ENCODE assay signal across 19 cellular contexts in the genomic region with DNA sequence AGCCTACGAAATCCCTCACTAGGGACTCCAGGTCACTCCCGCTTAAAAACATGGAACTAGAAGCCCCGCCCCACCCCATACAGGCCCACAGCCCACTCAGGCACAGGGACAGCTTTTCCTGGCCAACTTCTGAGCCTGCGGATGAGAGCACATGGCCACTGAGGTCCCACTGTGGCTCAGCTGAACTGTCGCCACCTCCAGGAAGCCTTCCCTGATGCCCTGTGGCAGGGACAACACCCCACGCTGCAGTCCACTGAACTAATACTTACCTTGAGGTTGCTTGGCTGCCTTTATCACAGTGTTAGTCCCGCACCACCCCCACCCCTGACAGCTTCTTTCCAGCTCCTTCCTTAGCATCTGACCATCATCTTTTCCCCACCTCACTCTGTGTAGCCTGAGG. TPM values are rescaled to one million over a fixed set of nuclear protein-coding genes. Genes with fewer than 3 reads are reported as not detected.
DNase-seq lines count a peak whose midpoint lies in the region; ATAC-seq lines count a peak whose summit lies in the region.
"Had no signal": no experiment of that assay in that cellular context is flagged by ENCODE, and none has a peak within 500 bp of the region (broad histone marks: within the 10 kb centered on the region; RNA-seq: fewer than 3 reads in every experiment).

No MANE protein-coding gene starts in this region.

- H3K9me3 Mint-ChIP-seq in stimulated activated effector memory CD8-positive, alpha-beta T cell treated with anti-CD3 and anti-CD28 coated beads, Interleukin-12 subunit alpha, Interleukin-12 subunit beta, amount 100 ng/mL, for 72 hours: no peaks in the 10 kb centered on the region
- H3K9me3 Mint-ChIP-seq: CD8-positive, alpha-beta T cell had no signal

- H3K4me2 ChIP-seq in neuronal stem cell (ENCODE audit: insufficient read depth, low read length, poor library complexity, severe bottlenecking): no peak overlapping the region
- H3K4me2 ChIP-seq: A549; BLaER1 treated with 17β-estradiol and CSF1 and Interleukin-3, amounts not matched to agents 10 nM and 100 nM had no signal

- H3K9ac ChIP-seq in neuronal stem cell (ENCODE audit: low read depth, low read length, poor library complexity): peak overlapping the region; percentile 10
- H3K9ac ChIP-seq: BLaER1 treated with 17β-estradiol and CSF1 and Interleukin-3, amounts not matched to agents 10 nM and 100 nM had no signal

- no peaks in the 10 kb centered on the region for H3K36me3 ChIP-seq in H7 (replicated peaks; ENCODE audit: control insufficient read depth, insufficient read depth, low read length)
- peaks cover 0 to 2% of the 10 kb centered on the region in 2 donors for H3K36me3 ChIP-seq in neuronal stem cell (replicated peaks in 1 of 2; ENCODE audit: control insufficient read depth in 2 of 2, insufficient read depth in 2 of 2, low read length in 2 of 2)
- H3K36me3 ChIP-seq: BLaER1 treated with 17β-estradiol and CSF1 and Interleukin-3, amounts not matched to agents 10 nM and 100 nM had no signal

- no peak overlapping the region for H3K4me3 Mint-ChIP-seq in stimulated activated effector memory CD8-positive, alpha-beta T cell treated with anti-CD3 and anti-CD28 coated beads, Interleukin-12 subunit alpha, Interleukin-12 subunit beta, amount 100 ng/mL, for 72 hours
- H3K4me3 Mint-ChIP-seq: B cell; CD4-positive, alpha-beta T cell; CD8-positive, alpha-beta T cell had no signal

- H3K27me3 ChIP-seq in H7 (ENCODE audit: control insufficient read depth, insufficient read depth, low read length): 0 out of 2 replicates have a peak, but pooled peaks cover 3% of the 10 kb centered on the region
- peaks cover 0 to 19% (median 0%) of the 10 kb centered on the region in 3 experiments for H3K27me3 ChIP-seq in neuronal stem cell (ENCODE audit: control insufficient read depth in 3 of 3, insufficient read depth in 3 of 3, low read depth in 1 of 3, low read length in 3 of 3)
- H3K27me3 ChIP-seq: BLaER1 treated with 17β-estradiol and CSF1 and Interleukin-3, amounts not matched to agents 10 nM and 100 nM had no signal

- H2BK120ac ChIP-seq in neuronal stem cell (ENCODE audit: low read depth, low read length): no peak overlapping the region

- intact Hi-C loops in Right ventricle myocardium inferior (cut with DNase I): no loop called here
- intact Hi-C loops in cardiac septum (cut with DNase I): no loop called here

- no peak overlapping the region for H3K27ac ChIP-seq in neuronal stem cell (replicated peaks; ENCODE audit: low read length)
- H3K27ac ChIP-seq: 22Rv1; A549; BLaER1 treated with 17β-estradiol and CSF1 and Interleukin-3, amounts not matched to agents 10 nM and 100 nM; C4-2B had no signal

- H3K23ac ChIP-seq in neuronal stem cell (ENCODE audit: low read depth, low read length, poor library complexity): no peak overlapping the region

- H2BK12ac ChIP-seq in neuronal stem cell (ENCODE audit: low read length): no peak overlapping the region

- no peak overlapping the region for H4K8ac ChIP-seq in neuronal stem cell (ENCODE audit: low read depth, low read length)

- H4K91ac ChIP-seq in neuronal stem cell (ENCODE audit: low read depth, low read length, poor library complexity): no peak overlapping the region

- no peak overlapping the region for H2BK5ac ChIP-seq in neuronal stem cell (ENCODE audit: low read length)

- peaks cover 0 to 5% of the 10 kb centered on the region in 2 donors for H3K9me3 ChIP-seq in neuronal stem cell (replicated peaks in 1 of 2; ENCODE audit: control insufficient read depth in 2 of 2, insufficient read depth in 1 of 2, low read depth in 1 of 2, low read length in 2 of 2)
- H3K9me3 ChIP-seq: A549 had no signal

- no peaks in the 10 kb centered on the region for H3K36me3 Mint-ChIP-seq in stimulated activated effector memory CD8-positive, alpha-beta T cell treated with anti-CD3 and anti-CD28 coated beads, Interleukin-12 subunit alpha, Interleukin-12 subunit beta, amount 100 ng/mL, for 72 hours
- H3K36me3 Mint-ChIP-seq: CD8-positive, alpha-beta T cell had no signal

- no peak overlapping the region for H3K27ac Mint-ChIP-seq in stimulated activated effector memory CD8-positive, alpha-beta T cell treated with anti-CD3 and anti-CD28 coated beads, Interleukin-12 subunit alpha, Interleukin-12 subunit beta, amount 100 ng/mL, for 72 hours
- H3K27ac Mint-ChIP-seq: B cell; CD4-positive, alpha-beta T cell; CD8-positive, alpha-beta T cell had no signal

- no peak overlapping the region for H2BK15ac ChIP-seq in neuronal stem cell (ENCODE audit: low read length)

- no peak overlapping the region for H2AFZ ChIP-seq in neuronal stem cell (ENCODE audit: low read length)

- H3K79me1 ChIP-seq in neuronal stem cell (ENCODE audit: low read depth, low read length): no peaks in the 10 kb centered on the region

- WGBS in neuronal stem cell (ENCODE audit: extremely low coverage in 2 of 2, insufficient read length in 2 of 2, insufficient replicate concordance in 1 of 2), 2 donors: no CpG with 5 or more reads among the region's 7 CpGs

- no peak for ATAC-seq in Right ventricle myocardium inferior
- ATAC-seq in stimulated activated effector memory CD8-positive, alpha-beta T cell treated with anti-CD3 and anti-CD28 coated beads, Interleukin-12 subunit alpha, Interleukin-12 subunit beta, amount 100 ng/mL, for 72 hours: peak; percentile 27
- no peak for ATAC-seq in HG02981 (IDR thresholded peaks at IDR 0.05; ENCODE audit: unreplicated experiment)
- ATAC-seq: A549; CD8-positive, alpha-beta T cell had no signal

- no peak overlapping the region for H3K14ac ChIP-seq in neuronal stem cell (ENCODE audit: low read length)

- no peak overlapping the region for H3K4ac ChIP-seq in neuronal stem cell (ENCODE audit: low read length)

- peaks cover 0 to 1% of the 10 kb centered on the region in 2 donors for H3K4me1 ChIP-seq in neuronal stem cell (ENCODE audit: control insufficient read depth in 2 of 2, insufficient read depth in 1 of 2, low read depth in 1 of 2, low read length in 2 of 2)
- H3K4me1 ChIP-seq: A549; BLaER1 treated with 17β-estradiol and CSF1 and Interleukin-3, amounts not matched to agents 10 nM and 100 nM; Caco-2 had no signal

- H3K4me3 ChIP-seq in H7 (ENCODE audit: insufficient read depth, low read depth, low read length) (no peak overlapping the region), neuronal stem cell (ENCODE audit: low read length in 2 of 2) (no peak overlapping the region)
- H3K4me3 ChIP-seq: A549; BLaER1 treated with 17β-estradiol and CSF1 and Interleukin-3, amounts not matched to agents 10 nM and 100 nM had no signal

- H2AK5ac ChIP-seq in neuronal stem cell (ENCODE audit: low read depth, low read length): no peak overlapping the region

- H3K18ac ChIP-seq in neuronal stem cell (ENCODE audit: low read length): no peak overlapping the region

- DNase-seq in Right ventricle myocardium inferior (ENCODE audit: missing footprints) (peak; percentile 35), cardiac septum (ENCODE audit: low spot score) (no peak), H7 (peak; percentile 40), neuronal stem cell (ENCODE audit: low spot score) (no peak), NCI-H2107 (lab: John Stamatoyannopoulos, UW) (no peak)
- no peak for DNase-seq in stimulated activated effector memory CD8-positive, alpha-beta T cell treated with anti-CD3 and anti-CD28 coated beads, Interleukin-12 subunit alpha, Interleukin-12 subunit beta, amount 100 ng/mL, for 72 hours (ENCODE audit: low spot score in 2 of 2)
- DNase-seq: AML-193; Caco-2; Calu3; CD4-positive, alpha-beta T cell; CD8-positive, alpha-beta T cell; DMS79 treated with DMSO at 0.1 percent for 48 hours; GF-D8 had no signal

- no peaks in the 10 kb centered on the region for H3K4me1 Mint-ChIP-seq in stimulated activated effector memory CD8-positive, alpha-beta T cell treated with anti-CD3 and anti-CD28 coated beads, Interleukin-12 subunit alpha, Interleukin-12 subunit beta, amount 100 ng/mL, for 72 hours
- H3K4me1 Mint-ChIP-seq: B cell had no signal

RNA-seq across cellular contexts. Expression of a gene that starts 39.3 kb away (rescaled TPM):
- 17.8 TPM for total RNA-seq in Right ventricle myocardium inferior
- total RNA-seq in cardiac septum: 18.6 TPM
- total RNA-seq in H7 (2014; rRNA removed; shearing (Covaris generic)): 3.4 and 4.4 TPM in 2 replicates
- 3.9 TPM for polyA plus RNA-seq in neuronal stem cell (2013, experiment 1 of 2)
- 4.0 TPM for polyA plus RNA-seq in neuronal stem cell (2013, experiment 2 of 2)

Comparison
In these comparisons a context has a peak if more than half of its experiments do, and no peak if none do; other contexts are left out.
1. DNase-seq: peak in Right ventricle myocardium inferior (single experiment) and H7 (single experiment); none in cardiac septum (single experiment), neuronal stem cell (single experiment), stimulated activated effector memory CD8-positive, alpha-beta T cell treated with anti-CD3 and anti-CD28 coated beads, Interleukin-12 subunit alpha, Interleukin-12 subunit beta, amount 100 ng/mL, for 72 hours (0 of 2) and NCI-H2107 (single experiment).